15 cellular contexts compared by ENCODE assay signal in genomic region chr1:227314014-227314848, GRCh38. TPM values are rescaled to one million over a fixed set of nuclear protein-coding genes. Genes with fewer than 3 reads are reported as not detected.
DNase-seq lines count a peak whose midpoint lies in the region; ATAC-seq, FAIRE-seq and TF ChIP-seq lines count a peak whose summit lies in the region.
"Had no signal": no experiment of that assay in that cellular context is flagged by ENCODE, and none has a peak within 500 bp of the region (broad histone marks: within the 10 kb centered on the region; RNA-seq: fewer than 3 reads in every experiment).

No MANE protein-coding gene starts in this region.

- H3K4me1 ChIP-seq in endothelial cell of umbilical vein (ENCODE audit: control insufficient read depth, extremely low read depth, insufficient read depth, low read length): peaks cover 28% of the 10 kb centered on the region

- peaks cover 4% of the 10 kb centered on the region for H3K9me1 ChIP-seq in endothelial cell of umbilical vein (replicated peaks; ENCODE audit: control insufficient read depth, extremely low read depth, insufficient read depth, low read length)

- H3K27me3 ChIP-seq in MG63: no peaks in the 10 kb centered on the region
- H3K27me3 ChIP-seq in endothelial cell of umbilical vein (ENCODE audit: control insufficient read depth in 2 of 2, insufficient read depth in 2 of 2, low read length in 2 of 2): no peaks in the 10 kb centered on the region
- no peaks in the 10 kb centered on the region for H3K27me3 ChIP-seq in neural cell (ENCODE audit: insufficient read depth, low read depth, low read length)

- H3K4me2 ChIP-seq in endothelial cell of umbilical vein (ENCODE audit: insufficient read depth, low read length) (peak overlapping the region; percentile 87), neural cell (ENCODE audit: low read length) (peak overlapping the region; percentile 85)

- no peak for TF ChIP-seq POLR2A in endothelial cell of umbilical vein (IDR thresholded peaks at IDR 0.05; ENCODE audit: low read depth, low read length)

- no peak overlapping the region for H2AFZ ChIP-seq in endothelial cell of umbilical vein (ENCODE audit: low read depth, low read length)
- H2AFZ ChIP-seq in neural cell (ENCODE audit: low read depth, low read length): no peak overlapping the region

- BruUV-seq in endothelial cell of umbilical vein (replicated peaks; lab: Mats Ljungman, UMichigan): no TSS peak

- peaks cover 9% of the 10 kb centered on the region for H4K20me1 ChIP-seq in endothelial cell of umbilical vein (replicated peaks; ENCODE audit: control insufficient read depth, extremely low read depth, insufficient read depth, low read length)
- H4K20me1 ChIP-seq in neural cell (ENCODE audit: insufficient read depth): no peaks in the 10 kb centered on the region

- no peak for TF ChIP-seq RAD21 in neural cell (conservative IDR thresholded peaks at IDR 0.05)

- H3K79me2 ChIP-seq in endothelial cell of umbilical vein (ENCODE audit: control insufficient read depth, insufficient read depth, low read length) (peaks cover 87% of the 10 kb centered on the region), neural cell (replicated peaks; ENCODE audit: insufficient read depth, low read length) (peaks cover 76% of the 10 kb centered on the region)

- no peak overlapping the region for H3K27ac Mint-ChIP-seq in activated CD8-positive, alpha-beta T cell treated with anti-CD3 and anti-CD28 coated beads, Interleukin-2, amount 10 ng/mL, durations not matched to agents 7 days and 5 days
- no peak overlapping the region for H3K27ac Mint-ChIP-seq in stimulated activated effector memory CD8-positive, alpha-beta T cell treated with anti-CD3 and anti-CD28 coated beads, Interleukin-12 subunit alpha, Interleukin-12 subunit beta, amount 100 ng/mL, for 72 hours

- POLR2A ChIA-PET in endothelial cell of umbilical vein (lab: Charles Lee): no interaction called here
- POLR2A ChIA-PET in activated CD8-positive, alpha-beta T cell treated with anti-CD3 and anti-CD28 coated beads, Interleukin-2, amount 10 ng/mL, durations not matched to agents 7 days and 5 days (lab: Charles Lee): interaction anchor here (0.8 kb wide), 1 partner anchor 269 kb away, joined by 3 read pairs; no protein-coding TSS in a partner anchor

- no peaks in the 10 kb centered on the region for H3K9me3 Mint-ChIP-seq in activated CD8-positive, alpha-beta T cell treated with anti-CD3 and anti-CD28 coated beads, Interleukin-2, amount 10 ng/mL, durations not matched to agents 7 days and 5 days (ENCODE audit: insufficient read depth)
- no peaks in the 10 kb centered on the region for H3K9me3 Mint-ChIP-seq in stimulated activated effector memory CD8-positive, alpha-beta T cell treated with anti-CD3 and anti-CD28 coated beads, Interleukin-12 subunit alpha, Interleukin-12 subunit beta, amount 100 ng/mL, for 72 hours

- peak overlapping the region; percentile 85 for H3K4me3 ChIP-seq in AG09309 (ENCODE audit: control insufficient read depth, low read depth, low read length)
- peak overlapping the region; percentile 70 for H3K4me3 ChIP-seq in MG63
- peak overlapping the region; percentile 96 to 100 (median 97) for H3K4me3 ChIP-seq in endothelial cell of umbilical vein (replicated peaks in 1 of 3; ENCODE audit: insufficient read depth in 1 of 3, low read depth in 1 of 3, low read length in 3 of 3)
- H3K4me3 ChIP-seq in neural cell (ENCODE audit: low read length): peak overlapping the region; percentile 84

- dilution Hi-C loops in endothelial cell of umbilical vein (cut with MboI; ENCODE audit: extremely low pct_ligation_motif_present, low sequenced_read_pairs): loop anchor here (25.0 kb wide), 1 partner anchor 123 kb away; no protein-coding TSS in a partner anchor

- DNase-seq in AG09309 (ENCODE audit: low read depth) (no peak), MG63 (no peak), endothelial cell of umbilical vein (ENCODE audit: low read depth, low spot score) (peak; percentile 44), NCI-H1105 (lab: John Stamatoyannopoulos, UW) (no peak), iPS-NIHi7 (ENCODE audit: extremely low spot score) (no peak)
- DNase-seq in activated CD8-positive, alpha-beta T cell treated with anti-CD3 and anti-CD28 coated beads, Interleukin-2, amount 10 ng/mL, durations not matched to agents 7 days and 5 days: no peak
- DNase-seq in stimulated activated effector memory CD8-positive, alpha-beta T cell treated with anti-CD3 and anti-CD28 coated beads, Interleukin-12 subunit alpha, Interleukin-12 subunit beta, amount 100 ng/mL, for 72 hours (ENCODE audit: low spot score in 2 of 2): no peak
- DNase-seq: activated naive CD4-positive, alpha-beta T cell; H7; head of caudate nucleus; NCI-H524 treated with DMSO at 0.1 percent for 48 hours; stimulated activated naive CD4-positive, alpha-beta T cell treated with Interleukin-2 at 50 U/mL for 16 hours had no signal

- intact Hi-C loops in endothelial cell of umbilical vein (cut with micrococcal nuclease): loop anchor here (1.0 to 2.0 kb wide), 2 partner anchors 15 to 179 kb away; no protein-coding TSS in a partner anchor

- H3K9ac ChIP-seq in endothelial cell of umbilical vein (replicated peaks; ENCODE audit: extremely low read depth, insufficient read depth, low read length) (peak overlapping the region; percentile 99), neural cell (ENCODE audit: low read length) (no peak overlapping the region)

- peak overlapping the region; percentile 92 for H3K27ac ChIP-seq in endothelial cell of umbilical vein (ENCODE audit: insufficient read depth, low read depth, low read length)
- H3K27ac ChIP-seq in neural cell (ENCODE audit: low read length): no peak overlapping the region
- H3K27ac ChIP-seq: VCaP had no signal

- ATAC-seq in activated CD8-positive, alpha-beta T cell treated with anti-CD3 and anti-CD28 coated beads, Interleukin-2, amount 10 ng/mL, durations not matched to agents 7 days and 5 days: no peak
- no peak for ATAC-seq in stimulated activated effector memory CD8-positive, alpha-beta T cell treated with anti-CD3 and anti-CD28 coated beads, Interleukin-12 subunit alpha, Interleukin-12 subunit beta, amount 100 ng/mL, for 72 hours

- H3K36me3 Mint-ChIP-seq in activated CD8-positive, alpha-beta T cell treated with anti-CD3 and anti-CD28 coated beads, Interleukin-2, amount 10 ng/mL, durations not matched to agents 7 days and 5 days (ENCODE audit: low read depth): no peaks in the 10 kb centered on the region
- no peaks in the 10 kb centered on the region for H3K36me3 Mint-ChIP-seq in stimulated activated effector memory CD8-positive, alpha-beta T cell treated with anti-CD3 and anti-CD28 coated beads, Interleukin-12 subunit alpha, Interleukin-12 subunit beta, amount 100 ng/mL, for 72 hours

- H3K36me3 ChIP-seq in MG63 (peaks cover 6% of the 10 kb centered on the region), endothelial cell of umbilical vein (ENCODE audit: control insufficient read depth in 2 of 2, extremely low read depth in 1 of 2, insufficient read depth in 2 of 2, low read length in 2 of 2) (no peaks in the 10 kb centered on the region), neural cell (ENCODE audit: insufficient read depth, low read length) (no peaks in the 10 kb centered on the region)

- H3K9me3 ChIP-seq in MG63 (peaks cover 2% of the 10 kb centered on the region; the same call in 1 of the 2 replicates), endothelial cell of umbilical vein (replicated peaks; ENCODE audit: control insufficient read depth, insufficient read depth, low read length) (no peaks in the 10 kb centered on the region), neural cell (ENCODE audit: low read length) (no peaks in the 10 kb centered on the region)

- CTCF ChIA-PET in endothelial cell of umbilical vein (lab: Charles Lee): interaction anchor here (0.8 to 1.6 kb wide), 4 partner anchors 16 to 179 kb away, joined by 3 to 5 read pairs (median 4); no protein-coding TSS in a partner anchor
- CTCF ChIA-PET in activated CD8-positive, alpha-beta T cell treated with anti-CD3 and anti-CD28 coated beads, Interleukin-2, amount 10 ng/mL, durations not matched to agents 7 days and 5 days (lab: Charles Lee): no interaction called here

- H3F3A ChIP-seq in neural cell (ENCODE audit: insufficient read depth, low read length, poor library complexity, severe bottlenecking): no peaks in the 10 kb centered on the region

- H3K27me3 Mint-ChIP-seq in activated CD8-positive, alpha-beta T cell treated with anti-CD3 and anti-CD28 coated beads, Interleukin-2, amount 10 ng/mL, durations not matched to agents 7 days and 5 days (ENCODE audit: low read depth): peaks cover 45% of the 10 kb centered on the region

- FAIRE-seq in endothelial cell of umbilical vein (lab: Jason Lieb, UNC): no peak
- FAIRE-seq: HTR-8/SVneo had no signal

- no peak for TF ChIP-seq EP300 in neural cell (conservative IDR thresholded peaks at IDR 0.05; ENCODE audit: poor library complexity, severe bottlenecking)

- peaks cover 7% of the 10 kb centered on the region for H3K4me1 Mint-ChIP-seq in activated CD8-positive, alpha-beta T cell treated with anti-CD3 and anti-CD28 coated beads, Interleukin-2, amount 10 ng/mL, durations not matched to agents 7 days and 5 days (ENCODE audit: low read depth)
- H3K4me1 Mint-ChIP-seq in stimulated activated effector memory CD8-positive, alpha-beta T cell treated with anti-CD3 and anti-CD28 coated beads, Interleukin-12 subunit alpha, Interleukin-12 subunit beta, amount 100 ng/mL, for 72 hours: no peaks in the 10 kb centered on the region

- TF ChIP-seq CTCF in AG09309 (IDR thresholded peaks at IDR 0.05; ENCODE audit: control insufficient read depth, insufficient read depth, low read depth, low read length, missing control alignments): no peak
- no peak for TF ChIP-seq CTCF in endothelial cell of umbilical vein (IDR thresholded peaks at IDR 0.05; ENCODE audit: extremely low read depth in 1 of 2, insufficient read depth in 1 of 2, low read depth in 1 of 2, low read length in 2 of 2)
- TF ChIP-seq CTCF in neural cell (IDR thresholded peaks at IDR 0.05; ENCODE audit: poor library complexity, severe bottlenecking): no peak

- H3K9me2 ChIP-seq in neural cell (ENCODE audit: insufficient read depth, low read length): no peaks in the 10 kb centered on the region

- H3K4me3 Mint-ChIP-seq in activated CD8-positive, alpha-beta T cell treated with anti-CD3 and anti-CD28 coated beads, Interleukin-2, amount 10 ng/mL, durations not matched to agents 7 days and 5 days: no peak overlapping the region
- H3K4me3 Mint-ChIP-seq in stimulated activated effector memory CD8-positive, alpha-beta T cell treated with anti-CD3 and anti-CD28 coated beads, Interleukin-12 subunit alpha, Interleukin-12 subunit beta, amount 100 ng/mL, for 72 hours: no peak overlapping the region

RNA-seq across cellular contexts. Expression of gene CDC42BPA, which starts 4.1 kb away (rescaled TPM):
- total RNA-seq in MG63 (2014; rRNA removed; shearing (Covaris generic); ENCODE audit: low replicate concordance): 11.6 and 17.1 TPM in 2 replicates
- total RNA-seq in endothelial cell of umbilical vein: 88.1 and 92.6 TPM in 2 replicates
- polyA plus RNA-seq in endothelial cell of umbilical vein (23.6 and 26.1 TPM in 2 replicates), neural cell (22.9 and 26.8 TPM in 2 replicates)
- 23.8 and 26.7 TPM in 2 replicates for polyA plus RNA-seq in endothelial cell of umbilical vein (2011; cell fraction: cytosol; rRNA removed)
- polyA plus RNA-seq in endothelial cell of umbilical vein (2011; cell fraction: nucleus; rRNA removed): 64.0 and 65.6 TPM in 2 replicates
- polyA plus RNA-seq in endothelial cell of umbilical vein (2012): 33.5 and 44.2 TPM in 2 replicates
- polyA minus RNA-seq in endothelial cell of umbilical vein (106 and 109 TPM in 2 replicates), neural cell (159 and 180 TPM in 2 replicates)
- polyA minus RNA-seq in endothelial cell of umbilical vein (2011; cell fraction: cytosol; rRNA and poly(A)+ RNA removed): 14.7 TPM
- 258 and 326 TPM in 2 replicates for polyA minus RNA-seq in endothelial cell of umbilical vein (2011; cell fraction: nucleus; rRNA and poly(A)+ RNA removed)
- under 1 TPM; 0.32 to 0.89 TPM for total RNA-seq in activated CD8-positive, alpha-beta T cell treated with anti-CD3 and anti-CD28 coated beads, Interleukin-2, amount 10 ng/mL, durations not matched to agents 7 days and 5 days
